12 cellular contexts compared by ENCODE assay signal in genomic region chr18:37294951-37295350, GRCh38.
DNase-seq lines count a peak whose midpoint lies in the region; ATAC-seq and TF ChIP-seq lines count a peak whose summit lies in the region.
"Had no signal": no experiment of that assay in that cellular context is flagged by ENCODE, and none has a peak within 500 bp of the region (broad histone marks: within the 10 kb centered on the region; RNA-seq: fewer than 3 reads in every experiment).

No MANE protein-coding gene starts in this region.

- CTCF ChIA-PET in activated CD4-positive, alpha-beta memory T cell treated with anti-CD3 and anti-CD28 coated beads for 36 hours (lab: Charles Lee) = interaction anchor here (0.7 kb wide), 1 partner anchor 892 kb away, joined by 3 read pairs; no protein-coding TSS in a partner anchor
- CTCF ChIA-PET in activated CD4-positive, alpha-beta memory T cell treated with anti-CD3 and anti-CD28 coated beads, Interleukin-2, amount 10 ng/mL, durations not matched to agents 7 days and 5 days (lab: Charles Lee) = no interaction called here

- no peak for ATAC-seq in upper lobe of left lung (ENCODE audit: low FRiP score in 2 of 2)

- H3K9me3 Mint-ChIP-seq in activated CD4-positive, alpha-beta memory T cell treated with anti-CD3 and anti-CD28 coated beads for 36 hours = no peaks in the 10 kb centered on the region
- H3K9me3 Mint-ChIP-seq in activated CD4-positive, alpha-beta memory T cell treated with anti-CD3 and anti-CD28 coated beads, Interleukin-2, amount 10 ng/mL, durations not matched to agents 7 days and 5 days = no peaks in the 10 kb centered on the region
- H3K9me3 Mint-ChIP-seq in chondrocyte (ENCODE audit: low read depth) = no peaks in the 10 kb centered on the region
- H3K9me3 Mint-ChIP-seq in osteocyte (ENCODE audit: unreplicated experiment) = no peaks in the 10 kb centered on the region

- POLR2A ChIA-PET in activated CD4-positive, alpha-beta memory T cell treated with anti-CD3 and anti-CD28 coated beads for 36 hours (lab: Charles Lee) = no interaction called here
- POLR2A ChIA-PET in activated CD4-positive, alpha-beta memory T cell treated with anti-CD3 and anti-CD28 coated beads, Interleukin-2, amount 10 ng/mL, durations not matched to agents 7 days and 5 days (lab: Charles Lee) = no interaction called here

- DNase-seq in activated CD4-positive, alpha-beta memory T cell treated with anti-CD3 and anti-CD28 coated beads for 36 hours = peak; percentile 24
- DNase-seq in activated CD4-positive, alpha-beta memory T cell treated with anti-CD3 and anti-CD28 coated beads, Interleukin-2, amount 10 ng/mL, durations not matched to agents 7 days and 5 days = no peak
- DNase-seq in LNCaP clone FGC (ENCODE audit: low read depth) = no peak
- no peak for DNase-seq in chondrocyte (ENCODE audit: low spot score)
- DNase-seq in osteocyte (ENCODE audit: extremely low spot score, unreplicated experiment) = no peak
- no peak for DNase-seq in GOT3 (lab: John Stamatoyannopoulos, UW)
- DNase-seq in middle frontal gyrus (ENCODE audit: extremely low spot score, low spot score) = no peak
- no peak for DNase-seq in upper lobe of left lung
- DNase-seq: amniotic stem cell; left ventricle myocardium inferior; NCI-H1105; stimulated activated CD4-positive, alpha-beta T cell treated with anti-CD3 and anti-CD28 coated beads, Interleukin-4, amount 100 ng/mL, for 1 hour had no signal

- H3K4me3 ChIP-seq in LNCaP clone FGC (ENCODE audit: low read depth, low read length) = no peak overlapping the region
- no peak overlapping the region for H3K4me3 ChIP-seq in upper lobe of left lung
- H3K4me3 ChIP-seq: left ventricle myocardium inferior had no signal

- TF ChIP-seq CTCF in LNCaP clone FGC (IDR thresholded peaks at IDR 0.05; ENCODE audit: control insufficient read depth, extremely low read depth, insufficient read depth) (peak; percentile 37), chondrocyte (IDR thresholded peaks at IDR 0.05) (peak; percentile 68), osteocyte (IDR thresholded peaks at IDR 0.05) (peak; percentile 43), upper lobe of left lung (IDR thresholded peaks at IDR 0.05) (no peak)

- no peaks in the 10 kb centered on the region for H3K27me3 ChIP-seq in upper lobe of left lung

- no peaks in the 10 kb centered on the region for H3K27me3 Mint-ChIP-seq in activated CD4-positive, alpha-beta memory T cell treated with anti-CD3 and anti-CD28 coated beads for 36 hours
- peaks cover 2% of the 10 kb centered on the region for H3K27me3 Mint-ChIP-seq in activated CD4-positive, alpha-beta memory T cell treated with anti-CD3 and anti-CD28 coated beads, Interleukin-2, amount 10 ng/mL, durations not matched to agents 7 days and 5 days
- H3K27me3 Mint-ChIP-seq in chondrocyte (ENCODE audit: low read depth) = no peaks in the 10 kb centered on the region
- peaks cover 8% of the 10 kb centered on the region for H3K27me3 Mint-ChIP-seq in osteocyte (ENCODE audit: unreplicated experiment)

- TF ChIP-seq POLR2A in upper lobe of left lung (IDR thresholded peaks at IDR 0.05) = no peak

- intact Hi-C loops in activated CD4-positive, alpha-beta memory T cell treated with anti-CD3 and anti-CD28 coated beads for 36 hours (cut with micrococcal nuclease) = no loop called here

- TF ChIP-seq EP300 in upper lobe of left lung (IDR thresholded peaks at IDR 0.05) = no peak

- no peaks in the 10 kb centered on the region for H3K36me3 ChIP-seq in upper lobe of left lung
- H3K36me3 ChIP-seq: left ventricle myocardium inferior had no signal

- no peaks in the 10 kb centered on the region for H3K4me1 Mint-ChIP-seq in activated CD4-positive, alpha-beta memory T cell treated with anti-CD3 and anti-CD28 coated beads for 36 hours (ENCODE audit: low read depth)
- no peaks in the 10 kb centered on the region for H3K4me1 Mint-ChIP-seq in activated CD4-positive, alpha-beta memory T cell treated with anti-CD3 and anti-CD28 coated beads, Interleukin-2, amount 10 ng/mL, durations not matched to agents 7 days and 5 days
- H3K4me1 Mint-ChIP-seq in chondrocyte (ENCODE audit: low read depth) (peaks cover 24% of the 10 kb centered on the region), osteocyte (ENCODE audit: unreplicated experiment) (peaks cover 16% of the 10 kb centered on the region)

- H3K9me3 ChIP-seq in upper lobe of left lung = no peaks in the 10 kb centered on the region
- H3K9me3 ChIP-seq: left ventricle myocardium inferior had no signal

- WGBS in upper lobe of left lung, 2 donors = 14 to 27% methylated on average over 4 of the region's 4 CpGs

- no peaks in the 10 kb centered on the region for H3K36me3 Mint-ChIP-seq in activated CD4-positive, alpha-beta memory T cell treated with anti-CD3 and anti-CD28 coated beads for 36 hours
- H3K36me3 Mint-ChIP-seq in activated CD4-positive, alpha-beta memory T cell treated with anti-CD3 and anti-CD28 coated beads, Interleukin-2, amount 10 ng/mL, durations not matched to agents 7 days and 5 days (ENCODE audit: low read depth) = no peaks in the 10 kb centered on the region
- H3K36me3 Mint-ChIP-seq in chondrocyte (ENCODE audit: low read depth) (no peaks in the 10 kb centered on the region), osteocyte (ENCODE audit: unreplicated experiment) (no peaks in the 10 kb centered on the region)

- no peak overlapping the region for H3K27ac Mint-ChIP-seq in activated CD4-positive, alpha-beta memory T cell treated with anti-CD3 and anti-CD28 coated beads for 36 hours
- no peak overlapping the region for H3K27ac Mint-ChIP-seq in activated CD4-positive, alpha-beta memory T cell treated with anti-CD3 and anti-CD28 coated beads, Interleukin-2, amount 10 ng/mL, durations not matched to agents 7 days and 5 days
- H3K27ac Mint-ChIP-seq in chondrocyte (ENCODE audit: unreplicated experiment) (peak overlapping the region; percentile 32), osteocyte (ENCODE audit: unreplicated experiment) (no peak overlapping the region)

- no peak overlapping the region for H3K27ac ChIP-seq in upper lobe of left lung
- H3K27ac ChIP-seq: left ventricle myocardium inferior had no signal

- H3K4me1 ChIP-seq in upper lobe of left lung = peaks cover 0 to 11% (median 10%) of the 10 kb centered on the region in 4 donors

- no peak overlapping the region for H3K4me3 Mint-ChIP-seq in activated CD4-positive, alpha-beta memory T cell treated with anti-CD3 and anti-CD28 coated beads for 36 hours
- no peak overlapping the region for H3K4me3 Mint-ChIP-seq in activated CD4-positive, alpha-beta memory T cell treated with anti-CD3 and anti-CD28 coated beads, Interleukin-2, amount 10 ng/mL, durations not matched to agents 7 days and 5 days
- H3K4me3 Mint-ChIP-seq in chondrocyte (ENCODE audit: unreplicated experiment) (no peak overlapping the region), osteocyte (ENCODE audit: unreplicated experiment) (no peak overlapping the region)

Comparison
In these comparisons a context has a peak if more than half of its experiments do, and no peak if none do; other contexts are left out.
1. CTCF ChIP-seq: peak in LNCaP clone FGC (single experiment), chondrocyte (single experiment) and osteocyte (single experiment); none in upper lobe of left lung (0 of 6).